ENCODE assay signal across 9 cellular contexts in genomic region chr2:45458909-45459563, GRCh38.
DNase-seq lines count a peak whose midpoint lies in the region; FAIRE-seq and TF ChIP-seq lines count a peak whose summit lies in the region.
"Had no signal": no experiment of that assay in that cellular context is flagged by ENCODE, and none has a peak within 500 bp of the region (broad histone marks: within the 10 kb centered on the region; RNA-seq: fewer than 3 reads in every experiment).

No MANE protein-coding gene starts in this region.

- no peak for FAIRE-seq in D721Med (lab: Jason Lieb, UNC)

- peaks cover 0 to 9% of the 10 kb centered on the region in 2 donors for H3K4me1 ChIP-seq in uterus

- no peak overlapping the region for H3K27ac Mint-ChIP-seq in activated naive CD4-positive, alpha-beta T cell treated with anti-CD3 and anti-CD28 coated beads for 36 hours

- TF ChIP-seq CTCF in uterus (IDR thresholded peaks at IDR 0.05) (no peak), D721Med (IDR thresholded peaks at IDR 0.05; ENCODE audit: insufficient read depth, missing control alignments) (no peak)

- H3K36me3 Mint-ChIP-seq in activated naive CD4-positive, alpha-beta T cell treated with anti-CD3 and anti-CD28 coated beads for 36 hours (ENCODE audit: low read depth), result peaks cover 9% of the 10 kb centered on the region

- peak overlapping the region; percentile 23 to 77 for H3K27ac ChIP-seq in uterus
- H3K27ac ChIP-seq: BLaER1 treated with 17β-estradiol and CSF1 and Interleukin-3, amounts not matched to agents 10 nM and 100 nM had no signal

- DNase-seq in NOMO-1 treated with DMSO at 0.1 percent for 48 hours (lab: John Stamatoyannopoulos, UW; ENCODE audit: unreplicated experiment) (peak; percentile 38), NOMO-1 treated with dmso at 0.1 percent for 144 hours (lab: John Stamatoyannopoulos, UW; ENCODE audit: unreplicated experiment) (no peak), amniotic epithelial cell (ENCODE audit: low read depth) (peak; percentile 52), iPS-NIHi7 (ENCODE audit: extremely low spot score) (peak; percentile 45), uterus (peak; percentile 13 to 30), NCI-H187 (lab: John Stamatoyannopoulos, UW) (no peak), D721Med (ENCODE audit: insufficient read length, low spot score) (no peak)
- DNase-seq in activated naive CD4-positive, alpha-beta T cell treated with anti-CD3 and anti-CD28 coated beads for 36 hours, result no peak

- H3K4me3 Mint-ChIP-seq in activated naive CD4-positive, alpha-beta T cell treated with anti-CD3 and anti-CD28 coated beads for 36 hours, result no peak overlapping the region

- TF ChIP-seq POLR2A in uterus (IDR thresholded peaks at IDR 0.05), result no peak

- H3K4me3 ChIP-seq in uterus, result no peak overlapping the region
- H3K4me3 ChIP-seq: BLaER1 treated with 17β-estradiol and CSF1 and Interleukin-3, amounts not matched to agents 10 nM and 100 nM had no signal

- H3K9me3 Mint-ChIP-seq in activated naive CD4-positive, alpha-beta T cell treated with anti-CD3 and anti-CD28 coated beads for 36 hours, result no peaks in the 10 kb centered on the region

- H3K4me1 Mint-ChIP-seq in activated naive CD4-positive, alpha-beta T cell treated with anti-CD3 and anti-CD28 coated beads for 36 hours (ENCODE audit: low read depth), result no peaks in the 10 kb centered on the region

- H3K9me3 ChIP-seq in uterus, result no peaks in the 10 kb centered on the region
- H3K9me3 ChIP-seq: BLaER1 treated with 17β-estradiol and CSF1 and Interleukin-3, amounts not matched to agents 10 nM and 100 nM had no signal

- H3K27me3 ChIP-seq in uterus, result no peaks in the 10 kb centered on the region
- H3K27me3 ChIP-seq: BLaER1 treated with 17β-estradiol and CSF1 and Interleukin-3, amounts not matched to agents 10 nM and 100 nM had no signal

- no peaks in the 10 kb centered on the region for H3K27me3 Mint-ChIP-seq in activated naive CD4-positive, alpha-beta T cell treated with anti-CD3 and anti-CD28 coated beads for 36 hours (ENCODE audit: low read depth)

- intact Hi-C loops in uterus (cut with DNase I; ENCODE audit: low total_unique reads), result no loop called here
- intact Hi-C loops in activated naive CD4-positive, alpha-beta T cell treated with anti-CD3 and anti-CD28 coated beads for 36 hours (cut with micrococcal nuclease), result no loop called here

- H3K36me3 ChIP-seq in uterus, result no peaks in the 10 kb centered on the region

- CTCF ChIA-PET in activated naive CD4-positive, alpha-beta T cell treated with anti-CD3 and anti-CD28 coated beads for 36 hours (lab: Charles Lee), result no interaction called here

Comparison
In these comparisons a context has a peak if more than half of its experiments do, and no peak if none do; other contexts are left out.
1. DNase-seq: peak in NOMO-1 treated with DMSO at 0.1 percent for 48 hours (single experiment), amniotic epithelial cell (single experiment), iPS-NIHi7 (single experiment) and uterus (2 of 2); none in NOMO-1 treated with dmso at 0.1 percent for 144 hours (single experiment), NCI-H187 (0 of 2), D721Med (single experiment) and activated naive CD4-positive, alpha-beta T cell treated with anti-CD3 and anti-CD28 coated beads for 36 hours (single experiment).